ENCODE assay signal across 24 cellular contexts in genomic region chr18:35508030-35508429, GRCh38.
"Had no signal": no experiment of that assay in that cellular context is flagged by ENCODE, and none has a peak within 500 bp of the region (broad histone marks: within the 10 kb centered on the region; RNA-seq: fewer than 3 reads in every experiment).

No MANE protein-coding gene starts in this region.

- H3K4me3 Mint-ChIP-seq: activated naive CD8-positive, alpha-beta T cell treated with anti-CD3 and anti-CD28 coated beads for 36 hours; activated T-cell treated with anti-CD3 and anti-CD28 coated beads, Interleukin-2, amount 50 U/mL, for 4 hours; central memory CD8-positive, alpha-beta T cell; natural killer cell treated with Interleukin-12 subunit alpha and Interleukin-12 subunit beta and Interleukin-15 and Interleukin-18, amount 100 ng/mL, for 72 hours; stimulated activated naive B cell treated with anti-CD40 and anti-IgM and Interleukin-4, amounts not matched to agents 10 μg/mL and 1 μg/mL and 100 μg/mL, for 72 hours had no signal

- H3K4me3 ChIP-seq: breast epithelium, dorsolateral prefrontal cortex, hepatocyte, left lung, transverse colon, uterus had no signal

- H3K27me3 Mint-ChIP-seq: activated naive CD8-positive, alpha-beta T cell treated with anti-CD3 and anti-CD28 coated beads for 36 hours; stimulated activated naive B cell treated with anti-CD40 and anti-IgM and Interleukin-4, amounts not matched to agents 10 μg/mL and 1 μg/mL and 100 μg/mL, for 72 hours had no signal

- H3K36me3 Mint-ChIP-seq: activated naive CD8-positive, alpha-beta T cell treated with anti-CD3 and anti-CD28 coated beads for 36 hours; natural killer cell treated with Interleukin-12 subunit alpha and Interleukin-12 subunit beta and Interleukin-15 and Interleukin-18, amount 100 ng/mL, for 72 hours had no signal

- H3K36me3 ChIP-seq: breast epithelium, left lung, transverse colon, uterus had no signal

- H3K9me3 Mint-ChIP-seq: activated naive CD8-positive, alpha-beta T cell treated with anti-CD3 and anti-CD28 coated beads for 36 hours; activated T-cell treated with anti-CD3 and anti-CD28 coated beads, Interleukin-2, amount 50 U/mL, for 4 hours; activated T-helper 2 cell treated with anti-CD3 and anti-CD28 coated beads, Interferon-gamma antibody, Interleukin-2, Interleukin-4, amounts not matched to agents 10 μg/mL and 5 μg/mL and 100 μg/mL, durations not matched to agents 14 hours and 24 hours and 36 hours; central memory CD8-positive, alpha-beta T cell; natural killer cell treated with Interleukin-12 subunit alpha and Interleukin-12 subunit beta and Interleukin-15 and Interleukin-18, amount 100 ng/mL, for 72 hours had no signal

- H3K4me1 Mint-ChIP-seq: activated naive CD8-positive, alpha-beta T cell treated with anti-CD3 and anti-CD28 coated beads for 36 hours; central memory CD8-positive, alpha-beta T cell had no signal

- H3K4me1 ChIP-seq: breast epithelium, left lung, uterus had no signal

- H3K27ac ChIP-seq: dorsolateral prefrontal cortex, hepatocyte, left lung, transverse colon, uterus, VCaP had no signal

- H3K9me3 ChIP-seq: breast epithelium, left lung, transverse colon, uterus had no signal

- DNase-seq: activated CD4-positive, alpha-beta T cell treated with anti-CD3 and anti-CD28 coated beads, Interleukin-2, amount 50 U/mL, for 1 hour; activated CD8-positive, alpha-beta memory T cell treated with anti-CD3 and anti-CD28 coated beads for 24 hours; activated CD8-positive, alpha-beta memory T cell treated with anti-CD3 and anti-CD28 coated beads, Interleukin-2, amount 50 U/mL, for 4 hours; activated naive CD4-positive, alpha-beta T cell treated with Interleukin-2 at 50 U/mL for 16 hours; activated naive CD8-positive, alpha-beta T cell treated with anti-CD3 and anti-CD28 coated beads for 36 hours; activated T-cell treated with anti-CD3 and anti-CD28 coated beads, Interleukin-2, amount 50 U/mL, for 4 hours; amniotic stem cell; dorsolateral prefrontal cortex; foreskin melanocyte; glutamatergic neuron; kidney glomerular epithelial cell; left lung; small intestine; stimulated activated naive B cell treated with anti-CD40 and anti-IgM and Interleukin-4, amounts not matched to agents 10 μg/mL and 1 μg/mL and 100 μg/mL, for 72 hours; transverse colon; uterus had no signal

- H3K27ac Mint-ChIP-seq: activated naive CD8-positive, alpha-beta T cell treated with anti-CD3 and anti-CD28 coated beads for 36 hours; activated T-helper 2 cell treated with anti-CD3 and anti-CD28 coated beads, Interferon-gamma antibody, Interleukin-2, Interleukin-4, amounts not matched to agents 10 μg/mL and 5 μg/mL and 100 μg/mL, durations not matched to agents 14 hours and 24 hours and 36 hours; natural killer cell treated with Interleukin-12 subunit alpha and Interleukin-12 subunit beta and Interleukin-15 and Interleukin-18, amount 100 ng/mL, for 72 hours; stimulated activated naive B cell treated with anti-CD40 and anti-IgM and Interleukin-4, amounts not matched to agents 10 μg/mL and 1 μg/mL and 100 μg/mL, for 72 hours had no signal

- H3K27me3 ChIP-seq: breast epithelium, dorsolateral prefrontal cortex, hepatocyte, left lung, transverse colon, uterus had no signal

- ATAC-seq: activated CD4-positive, CD25-positive, alpha-beta regulatory T cell treated with anti-CD3 and anti-CD28 coated beads, Interleukin-2, amount 50 U/mL, for 24 hours; activated T-cell treated with anti-CD3 and anti-CD28 coated beads, Interleukin-2, amount 50 U/mL, for 4 hours; natural killer cell treated with Interleukin-12 subunit alpha and Interleukin-12 subunit beta and Interleukin-15 and Interleukin-18, amount 100 ng/mL, for 72 hours; sciatic nerve; stimulated activated naive B cell treated with anti-CD40 and anti-IgM and Interleukin-4, amounts not matched to agents 10 μg/mL and 1 μg/mL and 100 μg/mL, for 72 hours had no signal
